8 cellular contexts compared by ENCODE assay signal in the genomic region with DNA sequence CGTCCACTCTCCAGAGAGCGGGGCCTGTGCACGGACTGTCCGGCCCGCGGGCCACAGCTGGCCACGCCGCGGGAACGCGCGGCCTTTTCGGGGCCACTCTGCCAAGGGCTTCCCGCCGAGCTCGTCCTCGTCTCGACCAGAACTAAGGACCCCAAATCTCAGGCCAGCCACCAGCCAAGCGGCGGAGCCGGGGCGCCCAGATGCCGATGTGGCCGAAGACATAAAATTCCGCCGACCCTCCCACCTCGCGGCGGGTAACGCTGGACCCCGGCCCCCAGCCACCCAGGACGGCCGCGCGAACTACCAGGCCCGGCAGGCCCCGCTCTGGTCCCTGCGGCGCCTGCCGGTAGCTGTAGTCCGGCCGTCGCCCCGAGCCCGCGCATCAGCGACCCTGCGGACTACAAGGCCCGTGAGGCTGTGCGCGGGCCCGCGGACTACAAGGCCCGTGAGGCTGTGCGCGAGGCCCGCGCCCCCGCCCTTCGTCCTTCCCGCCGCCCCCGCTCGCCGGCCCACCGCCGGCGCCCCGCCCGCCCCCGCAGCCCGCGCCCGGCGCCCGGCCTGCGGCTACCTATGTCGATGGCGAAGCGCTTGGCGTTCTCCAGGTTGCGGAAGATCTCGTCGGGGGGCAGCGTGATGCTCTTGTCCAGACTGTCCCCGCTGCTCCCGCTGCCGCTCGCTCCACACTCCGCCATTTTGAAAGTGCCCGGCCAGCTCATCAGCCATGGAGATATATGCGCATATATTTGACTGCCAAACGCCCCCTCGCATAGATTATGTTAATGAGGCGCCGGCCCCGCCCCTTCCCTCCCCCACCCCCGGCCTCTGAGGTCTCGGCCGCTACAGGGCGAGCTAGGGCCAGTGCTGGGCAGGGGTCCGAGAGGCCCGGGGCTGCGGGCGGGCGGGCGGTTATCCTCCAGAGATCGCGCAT. TPM values are rescaled to one million over a fixed set of nuclear protein-coding genes. Genes with fewer than 3 reads are reported as not detected.
DNase-seq lines count a peak whose midpoint lies in the region; ATAC-seq and TF ChIP-seq lines count a peak whose summit lies in the region.

TSS of gene PANK4 (minus strand) at position 701 of the 928 bp plus-strand sequence. CDS start at position 692, 9 bp downstream.

- ATAC-seq in GM19467 (IDR thresholded peaks at IDR 0.05; ENCODE audit: unreplicated experiment) = peak; percentile 88
- ATAC-seq in mucosa of descending colon = peak; percentile 89

- peaks cover 13% of the 10 kb centered on the region for H4K20me1 ChIP-seq in OCI-LY7 (ENCODE audit: insufficient read depth, low read length)

- peak; percentile 95 for DNase-seq in COR-L47 (lab: John Stamatoyannopoulos, UW)
- DNase-seq in HS-5 (ENCODE audit: low read depth) = peak; percentile 51
- DNase-seq in OCI-LY7 (ENCODE audit: low spot score) = peak; percentile 96
- DNase-seq in activated T-cell treated with anti-CD3 and anti-CD28 coated beads for 1 hour (ENCODE audit: low read depth) = peak; percentile 83
- peak; percentile 99 for DNase-seq in epidermal melanocyte (ENCODE audit: insufficient read length, low spot score)
- DNase-seq in mucosa of descending colon = peak; percentile 92 to 95 (median 92)
- DNase-seq in stimulated activated CD8-positive, alpha-beta memory T cell treated with anti-CD3 and anti-CD28 coated beads, Interleukin-4, amount 100 ng/mL, for 1 hour (ENCODE audit: low read depth in 2 of 2, low spot score in 1 of 2) = peak; percentile 64 to 75

- H3K4me3 ChIP-seq in OCI-LY7 (ENCODE audit: low read depth, low read length, poor library complexity, severe bottlenecking) = peak within 1 kb of the TSS; percentile 100
- H3K4me3 ChIP-seq in mucosa of descending colon = peak within 1 kb of the TSS; percentile 54

- H2AFZ ChIP-seq in OCI-LY7 (ENCODE audit: low read length) = no peak within 1 kb of the TSS; the same call in 1 of the 2 replicates

- no peaks in the 10 kb centered on the region for H3K9me2 ChIP-seq in OCI-LY7 (ENCODE audit: insufficient read depth, low read length)

- peaks cover 40% of the 10 kb centered on the region for H3K79me2 ChIP-seq in OCI-LY7 (ENCODE audit: insufficient read depth, low read depth, low read length)

- POLR2A ChIA-PET in OCI-LY7 (lab: Charles Lee) = interaction anchor here (1.0 to 1.1 kb wide), 2 partner anchors 19 to 32 kb away, joined by 6 to 11 read pairs; no protein-coding TSS in a partner anchor

- peak within 1 kb of the TSS; percentile 38 for H3K27ac ChIP-seq in OCI-LY7 (ENCODE audit: low read depth, low read length, poor library complexity, severe bottlenecking)

- H3K4me2 ChIP-seq in OCI-LY7 (ENCODE audit: low read length) = peak within 1 kb of the TSS; percentile 99

- intact Hi-C loops in OCI-LY7 (cut with micrococcal nuclease; ENCODE audit: unreplicated experiment) = loop anchor here (1.0 to 2.0 kb wide), 3 partner anchors 21 to 112 kb away; no protein-coding TSS in a partner anchor
- intact Hi-C loops in mucosa of descending colon (cut with DNase I, micrococcal nuclease) = no loop called here

- CTCF ChIA-PET in OCI-LY7 (lab: Charles Lee; ENCODE audit: unreplicated experiment) = interaction anchor here (0.6 to 1.0 kb wide), 3 partner anchors 13 to 59 kb away, joined by 3 to 7 read pairs (median 6); no protein-coding TSS in a partner anchor

- H3K4me1 ChIP-seq in OCI-LY7 (ENCODE audit: insufficient read depth, low read length, poor library complexity, severe bottlenecking) = peaks cover 26% of the 10 kb centered on the region
- H3K4me1 ChIP-seq in mucosa of descending colon (ENCODE audit: low read depth) = peaks cover 55% of the 10 kb centered on the region

- no TSS peak for BruUV-seq in OCI-LY7 (replicated peaks; lab: Mats Ljungman, UMichigan)

- peaks cover 5% of the 10 kb centered on the region for H3K36me3 ChIP-seq in OCI-LY7 (ENCODE audit: insufficient read depth, low read length)
- no peaks in the 10 kb centered on the region for H3K36me3 ChIP-seq in mucosa of descending colon (ENCODE audit: low read depth)

- H3K9me3 ChIP-seq in OCI-LY7 (ENCODE audit: low read length) (no peaks in the 10 kb centered on the region), mucosa of descending colon (no peaks in the 10 kb centered on the region)

- TF ChIP-seq CTCF in OCI-LY7 (conservative IDR thresholded peaks at IDR 0.05; ENCODE audit: low read length) = no peak
- peak; percentile 15 for TF ChIP-seq CTCF in mucosa of descending colon (IDR thresholded peaks at IDR 0.05)

RNA-seq across cellular contexts. Expression of gene PANK4, which starts in this region (rescaled TPM):
- total RNA-seq in OCI-LY7 (2014; rRNA removed; shearing (Covaris generic)) = 43.6 and 55.9 TPM in 2 replicates
- total RNA-seq in OCI-LY7 (2022) (49.1 and 53.9 TPM in 2 replicates), mucosa of descending colon (10 to 100 TPM; 28.1 to 51.6 (median 44.7) TPM)

Comparison
In these comparisons a context has a peak if more than half of its experiments do, and no peak if none do; other contexts are left out.
1. Peak in every context shown above with its lines: DNase-seq, ATAC-seq, H3K4me3 ChIP-seq and H3K27ac ChIP-seq.